33 cellular contexts compared by ENCODE assay signal in the genomic region with DNA sequence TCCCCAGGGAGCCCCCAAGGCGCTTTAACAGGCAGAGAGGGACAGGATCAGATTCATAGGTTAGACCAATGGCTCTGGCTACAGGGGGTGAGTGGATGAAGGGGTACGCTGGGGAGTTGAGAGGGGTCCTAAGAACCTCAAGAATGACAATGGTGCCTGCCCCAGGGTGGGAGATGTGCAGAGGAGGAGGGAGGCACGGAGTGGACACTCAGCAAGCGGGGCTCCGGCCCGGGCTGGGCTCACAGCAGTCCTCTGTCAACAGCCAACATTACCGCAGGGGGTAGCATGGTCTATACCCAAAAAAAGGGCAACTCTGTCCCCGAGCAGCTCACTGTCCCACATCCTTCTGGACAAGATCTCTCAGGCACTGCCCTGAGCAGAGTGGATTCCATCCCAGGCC. TPM values are rescaled to one million over a fixed set of nuclear protein-coding genes. Genes with fewer than 3 reads are reported as not detected.
"Had no signal": no experiment of that assay in that cellular context is flagged by ENCODE, and none has a peak within 500 bp of the region (broad histone marks: within the 10 kb centered on the region; RNA-seq: fewer than 3 reads in every experiment).

No MANE protein-coding gene starts in this region.

- H3K27me3 ChIP-seq: adrenal gland, body of pancreas had no signal

- H3K36me3 Mint-ChIP-seq: activated CD4-positive, alpha-beta memory T cell treated with anti-CD3 and anti-CD28 coated beads for 36 hours; activated CD8-positive, alpha-beta memory T cell treated with anti-CD3 and anti-CD28 coated beads, Interleukin-2, amount 10 ng/mL, durations not matched to agents 7 days and 5 days; activated naive CD4-positive, alpha-beta T cell treated with anti-CD3 and anti-CD28 coated beads, Interleukin-2, amount 10 ng/mL, durations not matched to agents 7 days and 5 days had no signal

- H3K4me1 ChIP-seq: adrenal gland, body of pancreas, esophagus squamous epithelium, gastroesophageal sphincter had no signal

- H3K36me3 ChIP-seq: adrenal gland, esophagus squamous epithelium, gastroesophageal sphincter, WERI-Rb-1 had no signal

- DNase-seq: activated B cell treated with CpG ODN at 0.5 μM for 24 hours; activated CD4-positive, alpha-beta memory T cell treated with anti-CD3 and anti-CD28 coated beads for 36 hours; activated CD4-positive, alpha-beta T cell treated with anti-CD3 and anti-CD28 coated beads for 48 hours; activated CD4-positive, alpha-beta T cell treated with anti-CD3 and anti-CD28 coated beads, Interleukin-2, amount 50 U/mL, for 1 hour; activated CD8-positive, alpha-beta memory T cell treated with anti-CD3 and anti-CD28 coated beads, Interleukin-2, amount 10 ng/mL, durations not matched to agents 7 days and 5 days; activated CD8-positive, alpha-beta memory T cell treated with anti-CD3 and anti-CD28 coated beads, Interleukin-2, amount 50 U/mL, for 4 hours; activated CD8-positive, alpha-beta T cell treated with anti-CD3 and anti-CD28 coated beads, Interleukin-2, amount 10 ng/mL, durations not matched to agents 7 days and 5 days; activated gamma-delta T cell; activated naive CD4-positive, alpha-beta T cell; activated naive CD4-positive, alpha-beta T cell treated with anti-CD3 and anti-CD28 coated beads, Interleukin-2, amount 10 ng/mL, durations not matched to agents 7 days and 5 days; activated T-cell treated with anti-CD3 and anti-CD28 coated beads, Interleukin-2, amount 50 U/mL, for 1 hour; activated T-cell treated with anti-CD3 and anti-CD28 coated beads, Interleukin-2, amount 50 U/mL, for 72 hours; adrenal gland; amygdala; aorta; body of pancreas; caudate nucleus; cortex of kidney; dermis blood vessel endothelial cell; effector CD4-positive, alpha-beta T cell; effector memory CD8-positive, alpha-beta T cell; erythroblast; esophagus squamous epithelium; T-helper 1 cell; T-helper 17 cell; T1000; WERI-Rb-1 had no signal

- H3K9me3 Mint-ChIP-seq: activated B cell treated with CpG ODN at 0.5 μM for 24 hours; activated CD4-positive, alpha-beta memory T cell treated with anti-CD3 and anti-CD28 coated beads for 36 hours; activated naive CD4-positive, alpha-beta T cell treated with anti-CD3 and anti-CD28 coated beads, Interleukin-2, amount 10 ng/mL, durations not matched to agents 7 days and 5 days; activated naive CD4-positive, alpha-beta T cell treated with anti-CD3 and anti-CD28 coated beads, Interleukin-2, amount 50 U/mL, for 72 hours; activated T-cell treated with anti-CD3 and anti-CD28 coated beads, Interleukin-2, amount 50 U/mL, for 72 hours; effector memory CD8-positive, alpha-beta T cell; T-helper 2 cell treated with Interferon-gamma antibody and Interleukin-4, amounts not matched to agents 5 μg/mL and 100 μg/mL, for 36 hours had no signal

- H3K4me3 ChIP-seq: adrenal gland, body of pancreas, esophagus squamous epithelium, gastroesophageal sphincter had no signal

- H3K27ac ChIP-seq: adrenal gland, body of pancreas, esophagus squamous epithelium, gastroesophageal sphincter, WERI-Rb-1 had no signal

- ATAC-seq: activated CD4-positive, CD25-positive, alpha-beta regulatory T cell treated with anti-CD3 and anti-CD28 coated beads, Interleukin-2, amount 50 U/mL, for 24 hours; activated CD8-positive, alpha-beta memory T cell treated with anti-CD3 and anti-CD28 coated beads, Interleukin-2, amount 10 ng/mL, durations not matched to agents 7 days and 5 days; activated CD8-positive, alpha-beta T cell treated with anti-CD3 and anti-CD28 coated beads, Interleukin-2, amount 10 ng/mL, durations not matched to agents 7 days and 5 days; activated naive CD4-positive, alpha-beta T cell treated with anti-CD3 and anti-CD28 coated beads, Interleukin-2, amount 50 U/mL, for 72 hours; activated T-cell treated with anti-CD3 and anti-CD28 coated beads, Interleukin-2, amount 50 U/mL, for 72 hours; body of pancreas; effector memory CD8-positive, alpha-beta T cell; gastroesophageal sphincter; T-helper 17 cell had no signal

- H3K4me1 Mint-ChIP-seq: activated B cell treated with CpG ODN at 0.5 μM for 24 hours; activated CD8-positive, alpha-beta memory T cell treated with anti-CD3 and anti-CD28 coated beads, Interleukin-2, amount 10 ng/mL, durations not matched to agents 7 days and 5 days; activated naive CD4-positive, alpha-beta T cell treated with anti-CD3 and anti-CD28 coated beads, Interleukin-2, amount 10 ng/mL, durations not matched to agents 7 days and 5 days; T-helper 17 cell had no signal

- H3K9me3 ChIP-seq: adrenal gland, body of pancreas, esophagus squamous epithelium had no signal

- H3K4me3 Mint-ChIP-seq: activated B cell treated with CpG ODN at 0.5 μM for 24 hours; activated CD4-positive, alpha-beta memory T cell treated with anti-CD3 and anti-CD28 coated beads for 36 hours; activated CD8-positive, alpha-beta memory T cell treated with anti-CD3 and anti-CD28 coated beads, Interleukin-2, amount 10 ng/mL, durations not matched to agents 7 days and 5 days; activated CD8-positive, alpha-beta T cell treated with anti-CD3 and anti-CD28 coated beads, Interleukin-2, amount 10 ng/mL, durations not matched to agents 7 days and 5 days; activated naive CD4-positive, alpha-beta T cell treated with anti-CD3 and anti-CD28 coated beads, Interleukin-2, amount 10 ng/mL, durations not matched to agents 7 days and 5 days; activated T-cell treated with anti-CD3 and anti-CD28 coated beads, Interleukin-2, amount 50 U/mL, for 72 hours; effector memory CD8-positive, alpha-beta T cell; T-helper 17 cell; T-helper 2 cell treated with Interferon-gamma antibody and Interleukin-4, amounts not matched to agents 5 μg/mL and 100 μg/mL, for 36 hours had no signal

- H3K27ac Mint-ChIP-seq: activated B cell treated with CpG ODN at 0.5 μM for 24 hours; activated CD4-positive, alpha-beta memory T cell treated with anti-CD3 and anti-CD28 coated beads for 36 hours; activated CD8-positive, alpha-beta memory T cell treated with anti-CD3 and anti-CD28 coated beads, Interleukin-2, amount 10 ng/mL, durations not matched to agents 7 days and 5 days; activated CD8-positive, alpha-beta T cell treated with anti-CD3 and anti-CD28 coated beads, Interleukin-2, amount 10 ng/mL, durations not matched to agents 7 days and 5 days; activated naive CD4-positive, alpha-beta T cell treated with anti-CD3 and anti-CD28 coated beads, Interleukin-2, amount 10 ng/mL, durations not matched to agents 7 days and 5 days; activated naive CD4-positive, alpha-beta T cell treated with anti-CD3 and anti-CD28 coated beads, Interleukin-2, amount 50 U/mL, for 72 hours; activated T-cell treated with anti-CD3 and anti-CD28 coated beads, Interleukin-2, amount 50 U/mL, for 72 hours; effector memory CD8-positive, alpha-beta T cell; T-helper 17 cell; T-helper 2 cell treated with Interferon-gamma antibody and Interleukin-4, amounts not matched to agents 5 μg/mL and 100 μg/mL, for 36 hours had no signal

RNA-seq across cellular contexts. Expression of gene PPP2R2C, which starts 47.6 kb away (rescaled TPM):
- total RNA-seq: activated B cell treated with CpG ODN at 0.5 μM for 24 hours; activated CD4-positive, alpha-beta memory T cell treated with anti-CD3 and anti-CD28 coated beads for 36 hours; activated CD8-positive, alpha-beta memory T cell treated with anti-CD3 and anti-CD28 coated beads for 36 hours; activated CD8-positive, alpha-beta memory T cell treated with anti-CD3 and anti-CD28 coated beads, Interleukin-2, amount 10 ng/mL, durations not matched to agents 7 days and 5 days; activated CD8-positive, alpha-beta T cell treated with anti-CD3 and anti-CD28 coated beads, Interleukin-2, amount 10 ng/mL, durations not matched to agents 7 days and 5 days; activated naive CD4-positive, alpha-beta T cell treated with anti-CD3 and anti-CD28 coated beads, Interleukin-2, amount 50 U/mL, for 72 hours; activated T-cell treated with anti-CD3 and anti-CD28 coated beads, Interleukin-2, amount 50 U/mL, for 72 hours; fibroblast of villous mesenchyme; T-helper 17 cell had no signal
